23 cellular contexts compared by ENCODE assay signal in the genomic region with DNA sequence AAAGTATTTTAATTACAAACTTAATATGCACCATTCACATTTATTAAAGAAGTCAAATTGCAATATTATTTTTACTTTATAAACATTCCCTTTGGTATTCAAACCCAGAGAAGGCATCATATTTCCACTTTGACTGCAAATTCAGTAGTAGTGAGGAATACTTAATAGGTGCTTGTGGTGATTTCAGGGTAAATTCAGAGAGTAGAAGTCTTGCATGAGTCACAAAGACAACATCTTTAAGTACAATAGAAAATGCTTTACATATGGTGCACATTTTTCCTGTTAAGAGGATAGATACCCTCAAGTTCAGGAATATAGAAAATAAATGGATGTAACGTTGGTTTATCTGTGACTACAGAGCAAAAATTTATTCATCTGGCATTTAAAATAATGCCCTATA.
DNase-seq lines count a peak whose midpoint lies in the region; ATAC-seq and TF ChIP-seq lines count a peak whose summit lies in the region.
"Had no signal": no experiment of that assay in that cellular context is flagged by ENCODE, and none has a peak within 500 bp of the region (broad histone marks: within the 10 kb centered on the region; RNA-seq: fewer than 3 reads in every experiment).

No MANE protein-coding gene starts in this region.

- no peak for TF ChIP-seq CTCF in astrocyte of the spinal cord (IDR thresholded peaks at IDR 0.05; ENCODE audit: low read depth, low read length)

- no peak for ATAC-seq in HG03457 (IDR thresholded peaks at IDR 0.05; ENCODE audit: unreplicated experiment)
- ATAC-seq: CD8-positive, alpha-beta T cell; gastrocnemius medialis; naive thymus-derived CD8-positive, alpha-beta T cell; sciatic nerve had no signal

- DNase-seq in Daoy (ENCODE audit: low read depth) (peak; percentile 50), HT1080 (ENCODE audit: low read depth) (peak; percentile 50), astrocyte of the spinal cord (ENCODE audit: low read depth, low spot score) (peak; percentile 92), glomerular visceral epithelial cell (ENCODE audit: extremely low spot score) (peak; percentile 13), NCI-H2196 (lab: John Stamatoyannopoulos, UW; ENCODE audit: unreplicated experiment) (no peak), NCI-H510A treated with DMSO at 0.1 percent for 48 hours (lab: John Stamatoyannopoulos, UW) (no peak)
- DNase-seq in activated CD4-positive, alpha-beta T cell treated with anti-CD3 and anti-CD28 coated beads, Interleukin-2, amount 50 U/mL, for 1 hour, result no peak
- DNase-seq: activated CD4-positive, alpha-beta T cell treated with anti-CD3 and anti-CD28 coated beads for 48 hours; activated CD8-positive, alpha-beta memory T cell treated with anti-CD3 and anti-CD28 coated beads, Interleukin-2, amount 50 U/mL, for 4 hours; activated effector memory CD4-positive, alpha-beta T cell treated with Interleukin-2 at 50 U/mL for 16 hours; anterior cingulate cortex; CD8-positive, alpha-beta T cell; DMS79; endodermal cell; gastrocnemius medialis; mesendoderm; naive thymus-derived CD8-positive, alpha-beta T cell; NCI-H1930; NCI-H524 treated with DMSO at 0.1 percent for 48 hours; stimulated activated naive CD4-positive, alpha-beta T cell treated with Interleukin-2 at 50 U/mL for 16 hours had no signal

- in situ Hi-C loops in astrocyte of the spinal cord (cut with HindIII; ENCODE audit: low sequenced_read_pairs), result no loop called here

- H3K4me3 ChIP-seq in astrocyte of the spinal cord (ENCODE audit: low read depth, low read length), result no peak overlapping the region
- H3K4me3 ChIP-seq: gastrocnemius medialis, tibial nerve had no signal

Comparison
In these comparisons a context has a peak if more than half of its experiments do, and no peak if none do; other contexts are left out.
1. DNase-seq: peak in Daoy (single experiment), HT1080 (single experiment), astrocyte of the spinal cord (single experiment) and glomerular visceral epithelial cell (single experiment); none in NCI-H2196 (single experiment), activated CD4-positive, alpha-beta T cell treated with anti-CD3 and anti-CD28 coated beads, Interleukin-2, amount 50 U/mL, for 1 hour (single experiment) and NCI-H510A treated with DMSO at 0.1 percent for 48 hours (single experiment).